In genomic region chr1:23779826-23780371, GRCh38 we compare ENCODE assay signal across 9 cellular contexts. TPM values are rescaled to one million over a fixed set of nuclear protein-coding genes. Genes with fewer than 3 reads are reported as not detected.
A peak's percentile ranks its signal among the peaks of the same experiment; 100 is the strongest.
DNase-seq lines count a peak whose midpoint lies in the region; ATAC-seq and TF ChIP-seq lines count a peak whose summit lies in the region.
"Had no signal": no experiment of that assay in that cellular context is flagged by ENCODE, and none has a peak within 500 bp of the region (broad histone marks: within the 10 kb centered on the region; RNA-seq: fewer than 3 reads in every experiment).

No MANE protein-coding gene starts in this region.

- H2BK5ac ChIP-seq in H9 (ENCODE audit: insufficient read length, low read length) = no peak overlapping the region

- peaks cover 12% of the 10 kb centered on the region for H3K79me1 ChIP-seq in H9 (ENCODE audit: insufficient read depth, low read depth, low read length, poor library complexity, severe bottlenecking)

- H3K9me3 Mint-ChIP-seq in H9 = no peaks in the 10 kb centered on the region
- no peaks in the 10 kb centered on the region for H3K9me3 Mint-ChIP-seq in activated T-helper 2 cell treated with anti-CD3 and anti-CD28 coated beads, Interferon-gamma antibody, Interleukin-2, Interleukin-4, amounts not matched to agents 10 μg/mL and 5 μg/mL and 100 μg/mL, durations not matched to agents 14 hours and 24 hours and 36 hours

- H4K8ac ChIP-seq in H9 (replicated peaks; ENCODE audit: insufficient read length, low read depth, low read length) = no peak overlapping the region

- H3K9me3 ChIP-seq in H9 (ENCODE audit: control insufficient read depth, low read depth, low read length) = no peaks in the 10 kb centered on the region
- H3K9me3 ChIP-seq in iPS-18a (ENCODE audit: control insufficient read depth, low read depth, low read length) = no peaks in the 10 kb centered on the region
- no peaks in the 10 kb centered on the region for H3K9me3 ChIP-seq in BE2C
- H3K9me3 ChIP-seq: Peyer's patch had no signal

- H3K18ac ChIP-seq in H9 (ENCODE audit: insufficient read length, low read depth, low read length) = no peak overlapping the region

- peaks cover 9 to 22% of the 10 kb centered on the region in 2 experiments for H3K4me1 Mint-ChIP-seq in H9
- peaks cover 22% of the 10 kb centered on the region for H3K4me1 Mint-ChIP-seq in activated T-helper 2 cell treated with anti-CD3 and anti-CD28 coated beads, Interferon-gamma antibody, Interleukin-2, Interleukin-4, amounts not matched to agents 10 μg/mL and 5 μg/mL and 100 μg/mL, durations not matched to agents 14 hours and 24 hours and 36 hours (ENCODE audit: low read depth)

- no peak overlapping the region for H2AFZ ChIP-seq in H9 (ENCODE audit: low read length)

- H3K9ac ChIP-seq in H9 (ENCODE audit: extremely low read depth, insufficient read length, low read length) = no peak overlapping the region
- no peak overlapping the region for H3K9ac ChIP-seq in iPS-18a (ENCODE audit: low read length)

- no peak overlapping the region for H3K56ac ChIP-seq in H9 (ENCODE audit: insufficient read length, low read depth, low read length)

- H3K4me1 ChIP-seq in H9 (ENCODE audit: insufficient read depth, low read length) (no peaks in the 10 kb centered on the region; the same call in 1 of the 2 replicates), iPS-18a (ENCODE audit: control insufficient read depth, low read depth, low read length) (peaks cover 4% of the 10 kb centered on the region), BE2C (no peaks in the 10 kb centered on the region)

- no peak overlapping the region for H3K23ac ChIP-seq in H9 (ENCODE audit: insufficient read length, low read depth, low read length)

- H4K91ac ChIP-seq in H9 (ENCODE audit: insufficient read length, low read depth, low read length) = no peak overlapping the region

- no peak overlapping the region for H3K14ac ChIP-seq in H9 (ENCODE audit: insufficient read depth, low read length)

- H3K79me2 ChIP-seq in H9 (ENCODE audit: insufficient read depth, low read length) = peaks cover 10% of the 10 kb centered on the region; the same call in 1 of the 2 replicates

- no peak for ATAC-seq in GM18868 (IDR thresholded peaks at IDR 0.05; ENCODE audit: unreplicated experiment)

- no peak overlapping the region for H2BK15ac ChIP-seq in H9 (ENCODE audit: low read depth, low read length)

- H3T11ph ChIP-seq in H9 (ENCODE audit: low read length) = no peak overlapping the region

- TF ChIP-seq CTCF in H9 (conservative IDR thresholded peaks at IDR 0.05) = no peak
- no peak for TF ChIP-seq CTCF in BE2C (IDR thresholded peaks at IDR 0.05; ENCODE audit: low read depth, low read length)

- no peak overlapping the region for H2BK12ac ChIP-seq in H9 (ENCODE audit: insufficient read length, low read depth, low read length)

- peak overlapping the region; percentile 60 to 86 for H3K4me3 Mint-ChIP-seq in H9
- peak overlapping the region; percentile 86 for H3K4me3 Mint-ChIP-seq in activated T-helper 2 cell treated with anti-CD3 and anti-CD28 coated beads, Interferon-gamma antibody, Interleukin-2, Interleukin-4, amounts not matched to agents 10 μg/mL and 5 μg/mL and 100 μg/mL, durations not matched to agents 14 hours and 24 hours and 36 hours (ENCODE audit: low read depth)

- peak; percentile 65 for DNase-seq in AG08396 (ENCODE audit: low spot score)
- no peak for DNase-seq in H9
- DNase-seq in activated T-helper 2 cell treated with anti-CD3 and anti-CD28 coated beads, Interferon-gamma antibody, Interleukin-2, Interleukin-4, amounts not matched to agents 10 μg/mL and 5 μg/mL and 100 μg/mL, durations not matched to agents 14 hours and 24 hours and 36 hours (ENCODE audit: low spot score) = no peak
- no peak for DNase-seq in NOMO-1 treated with DMSO at 0.1 percent for 48 hours (lab: John Stamatoyannopoulos, UW; ENCODE audit: unreplicated experiment)
- no peak for DNase-seq in NCI-H345 treated with DMSO at 0.1 percent for 48 hours (lab: John Stamatoyannopoulos, UW; ENCODE audit: unreplicated experiment)
- DNase-seq in BE2C = no peak
- DNase-seq: Peyer's patch had no signal

- H3K4ac ChIP-seq in H9 (ENCODE audit: low read depth, low read length) = no peak overlapping the region

- H2BK20ac ChIP-seq in H9 (ENCODE audit: low read depth, low read length, poor library complexity, severe bottlenecking) = no peak overlapping the region

- no CpG with 5 or more reads among the region's 3 CpGs for WGBS in H9 (ENCODE audit: extremely low coverage, insufficient read length, low lambda C conversion rate)

- H3K4me2 ChIP-seq in H9 (ENCODE audit: insufficient read depth, insufficient read length, low read length) = peak overlapping the region; percentile 95

- peaks cover 8 to 33% (median 27%) of the 10 kb centered on the region in 3 experiments for H3K36me3 Mint-ChIP-seq in H9 (ENCODE audit: insufficient read depth in 1 of 3, low read depth in 3 of 3)
- H3K36me3 Mint-ChIP-seq in activated T-helper 2 cell treated with anti-CD3 and anti-CD28 coated beads, Interferon-gamma antibody, Interleukin-2, Interleukin-4, amounts not matched to agents 10 μg/mL and 5 μg/mL and 100 μg/mL, durations not matched to agents 14 hours and 24 hours and 36 hours (ENCODE audit: low read depth) = peaks cover 33% of the 10 kb centered on the region

- H3K27me3 Mint-ChIP-seq in H9 (ENCODE audit: low read depth) = no peaks in the 10 kb centered on the region
- no peaks in the 10 kb centered on the region for H3K27me3 Mint-ChIP-seq in activated T-helper 2 cell treated with anti-CD3 and anti-CD28 coated beads, Interferon-gamma antibody, Interleukin-2, Interleukin-4, amounts not matched to agents 10 μg/mL and 5 μg/mL and 100 μg/mL, durations not matched to agents 14 hours and 24 hours and 36 hours (ENCODE audit: low read depth)

- no peak overlapping the region for H3K27ac Mint-ChIP-seq in H9
- peak overlapping the region; percentile 71 for H3K27ac Mint-ChIP-seq in activated T-helper 2 cell treated with anti-CD3 and anti-CD28 coated beads, Interferon-gamma antibody, Interleukin-2, Interleukin-4, amounts not matched to agents 10 μg/mL and 5 μg/mL and 100 μg/mL, durations not matched to agents 14 hours and 24 hours and 36 hours

- H3K27me3 ChIP-seq in H9 (ENCODE audit: insufficient read depth, low read length) (no peaks in the 10 kb centered on the region), iPS-18a (ENCODE audit: control insufficient read depth, insufficient read depth, low read length) (no peaks in the 10 kb centered on the region), BE2C (no peaks in the 10 kb centered on the region)
- H3K27me3 ChIP-seq: Peyer's patch had no signal

- no peak overlapping the region for H2AK5ac ChIP-seq in H9 (ENCODE audit: insufficient read length, low read length)

- no peaks in the 10 kb centered on the region for H4K20me1 ChIP-seq in H9 (ENCODE audit: control insufficient read depth, insufficient read depth, insufficient read length)

- H3K23me2 ChIP-seq in H9 (ENCODE audit: insufficient read length, low read depth, low read length, poor library complexity, severe bottlenecking) = peaks cover 6% of the 10 kb centered on the region

- intact Hi-C loops in activated T-helper 2 cell treated with anti-CD3 and anti-CD28 coated beads, Interferon-gamma antibody, Interleukin-2, Interleukin-4, amounts not matched to agents 10 μg/mL and 5 μg/mL and 100 μg/mL, durations not matched to agents 14 hours and 24 hours and 36 hours (cut with micrococcal nuclease) = no loop called here

- H3K4me3 ChIP-seq in iPS-18a (ENCODE audit: low read length) (peak overlapping the region; percentile 78), BE2C (ENCODE audit: low read depth, low read length) (no peak overlapping the region)

- no peak overlapping the region for H4K5ac ChIP-seq in H9 (ENCODE audit: insufficient read length, low read depth, low read length)

- no peak overlapping the region for H2BK120ac ChIP-seq in H9 (ENCODE audit: low read depth, low read length, poor library complexity, severe bottlenecking)

- H3K36me3 ChIP-seq in iPS-18a (ENCODE audit: control insufficient read depth, low read depth, low read length) (peaks cover 26% of the 10 kb centered on the region), BE2C (no peaks in the 10 kb centered on the region; the same call in 1 of the 2 replicates)

- no peak overlapping the region for H3K27ac ChIP-seq in H9 (ENCODE audit: insufficient read length, low read depth, low read length)
- H3K27ac ChIP-seq in iPS-18a (ENCODE audit: low read length) = no peak overlapping the region
- H3K27ac ChIP-seq: Peyer's patch had no signal

RNA-seq across cellular contexts. Expression of gene PITHD1, which starts 1.7 kb away (rescaled TPM):
- total RNA-seq in H9 (2021) = 91.2 and 92.0 TPM in 2 replicates
- 71.4 and 72.7 TPM in 2 replicates for total RNA-seq in activated T-helper 2 cell treated with anti-CD3 and anti-CD28 coated beads, Interferon-gamma antibody, Interleukin-2, Interleukin-4, amounts not matched to agents 10 μg/mL and 5 μg/mL and 100 μg/mL, durations not matched to agents 14 hours and 24 hours and 36 hours
- polyA plus RNA-seq in BE2C (2012; ENCODE audit: insufficient read depth, insufficient read length, low read depth) = 34.7 TPM

RNA-seq across cellular contexts. Expression of gene LYPLA2, which starts 11.0 kb away (rescaled TPM):
- 118 and 125 TPM in 2 replicates for total RNA-seq in H9 (2021)
- 86.4 and 88.4 TPM in 2 replicates for total RNA-seq in activated T-helper 2 cell treated with anti-CD3 and anti-CD28 coated beads, Interferon-gamma antibody, Interleukin-2, Interleukin-4, amounts not matched to agents 10 μg/mL and 5 μg/mL and 100 μg/mL, durations not matched to agents 14 hours and 24 hours and 36 hours
- polyA plus RNA-seq in BE2C (2012; ENCODE audit: insufficient read depth, insufficient read length, low read depth) = 104 TPM

RNA-seq across cellular contexts. Expression of gene GALE, which starts 20.7 kb away (rescaled TPM):
- total RNA-seq in H9 (2021) = 35.1 and 36.0 TPM in 2 replicates
- total RNA-seq in activated T-helper 2 cell treated with anti-CD3 and anti-CD28 coated beads, Interferon-gamma antibody, Interleukin-2, Interleukin-4, amounts not matched to agents 10 μg/mL and 5 μg/mL and 100 μg/mL, durations not matched to agents 14 hours and 24 hours and 36 hours = 57.8 and 62.1 TPM in 2 replicates
- 13.7 TPM for polyA plus RNA-seq in BE2C (2012; ENCODE audit: insufficient read depth, insufficient read length, low read depth)

RNA-seq across cellular contexts. Expression of gene ELOA, which starts 36.6 kb away (rescaled TPM):
- total RNA-seq in H9 (2021) = 66.2 and 69.0 TPM in 2 replicates
- total RNA-seq in activated T-helper 2 cell treated with anti-CD3 and anti-CD28 coated beads, Interferon-gamma antibody, Interleukin-2, Interleukin-4, amounts not matched to agents 10 μg/mL and 5 μg/mL and 100 μg/mL, durations not matched to agents 14 hours and 24 hours and 36 hours = 42.0 and 45.5 TPM in 2 replicates
- polyA plus RNA-seq in BE2C (2012; ENCODE audit: insufficient read depth, insufficient read length, low read depth) = 22.1 TPM

RNA-seq across cellular contexts. Expression of gene HMGCL, which starts 45.3 kb away (rescaled TPM):
- 14.0 and 15.9 TPM in 2 replicates for total RNA-seq in H9 (2021)
- 22.8 and 25.9 TPM in 2 replicates for total RNA-seq in activated T-helper 2 cell treated with anti-CD3 and anti-CD28 coated beads, Interferon-gamma antibody, Interleukin-2, Interleukin-4, amounts not matched to agents 10 μg/mL and 5 μg/mL and 100 μg/mL, durations not matched to agents 14 hours and 24 hours and 36 hours
- polyA plus RNA-seq in BE2C (2012; ENCODE audit: insufficient read depth, insufficient read length, low read depth) = 7.5 TPM
